In genomic region chr2:7539760-7540159, GRCh38 we compare ENCODE assay signal across 1 cellular context.
TF ChIP-seq lines count a peak whose summit lies in the region.

No MANE protein-coding gene starts in this region.

TF ChIP-seq in SK-N-SH treated with all-trans-retinoic acid at 6 μM for 48 hours, 23 proteins besides CTCF, POLR2A, EP300 and RAD21 (continued from another document):
- TF ChIP-seq POU6F1 (CRISPR knock-in tag; IDR thresholded peaks at IDR 0.05; ENCODE audit: borderline replicate concordance, low read depth): no peak
- no peak for TF ChIP-seq ISL1 (CRISPR knock-in tag; IDR thresholded peaks at IDR 0.05)
- no peak for TF ChIP-seq GLIS3 (CRISPR knock-in tag; IDR thresholded peaks at IDR 0.05)
